In genomic region chr2:232878855-232879617, GRCh38 we compare ENCODE assay signal across 13 cellular contexts. TPM values are rescaled to one million over a fixed set of nuclear protein-coding genes. Genes with fewer than 3 reads are reported as not detected.
DNase-seq lines count a peak whose midpoint lies in the region; ATAC-seq, FAIRE-seq and TF ChIP-seq lines count a peak whose summit lies in the region.
"Had no signal": no experiment of that assay in that cellular context is flagged by ENCODE, and none has a peak within 500 bp of the region (broad histone marks: within the 10 kb centered on the region; RNA-seq: fewer than 3 reads in every experiment).

No MANE protein-coding gene starts in this region.

- peaks cover 6% of the 10 kb centered on the region for H3K27me3 ChIP-seq in osteoblast (ENCODE audit: insufficient read depth, low read length)
- H3K27me3 ChIP-seq: SJSA1 had no signal

- no peak for TF ChIP-seq POLR2A in A549 (IDR thresholded peaks at IDR 0.05; ENCODE audit: low read length)

- no peak for FAIRE-seq in A549 (lab: Jason Lieb, UNC)
- FAIRE-seq: K562 had no signal

- H3K4me2 ChIP-seq in A549 (peak overlapping the region; percentile 96; the same call in 2 of the 3 replicates), osteoblast (ENCODE audit: insufficient read depth, low read length) (no peak overlapping the region)

- no peak for TF ChIP-seq CTCF in A549 (IDR thresholded peaks at IDR 0.05)
- TF ChIP-seq CTCF in osteoblast (IDR thresholded peaks at IDR 0.05; ENCODE audit: extremely low read depth, low read depth, low read length), result no peak

- DNase-seq in A549 (ENCODE audit: low read depth in 1 of 2, low spot score in 1 of 2) (no peak), GM03348 (ENCODE audit: low spot score) (peak; percentile 5), osteoblast (ENCODE audit: insufficient read length, low spot score, missing footprints) (peak; percentile 65), iPS-NIHi11 (ENCODE audit: low spot score) (no peak), germinal center (ENCODE audit: low spot score) (no peak), NCI-H187 treated with DMSO at 0.1 percent for 48 hours (lab: John Stamatoyannopoulos, UW) (no peak)
- no peak for DNase-seq in effector memory CD8-positive, alpha-beta T cell
- DNase-seq: HCEC 1CT, NCI-H1436 treated with DMSO at 0.1 percent for 48 hours, NCI-H2081 treated with DMSO at 0.1 percent for 48 hours, NCI-H524 had no signal

- peak overlapping the region; percentile 10 to 35 for H3K4me3 Mint-ChIP-seq in effector memory CD8-positive, alpha-beta T cell

- no peaks in the 10 kb centered on the region for H3K36me3 ChIP-seq in osteoblast (ENCODE audit: insufficient read depth, low read length)

- H3K36me3 Mint-ChIP-seq in effector memory CD8-positive, alpha-beta T cell (ENCODE audit: insufficient read depth), result no peaks in the 10 kb centered on the region

- 83% methylated on average over 16 of the region's 20 CpGs for WGBS in A549 (ENCODE audit: missing lambda C conversion rate)

- H3K4me3 ChIP-seq in A549, result no peak overlapping the region
- no peak overlapping the region for H3K4me3 ChIP-seq in osteoblast (ENCODE audit: insufficient read depth, low read length)
- H3K4me3 ChIP-seq: K562, SJSA1 had no signal

- no peak overlapping the region for H3K27ac Mint-ChIP-seq in effector memory CD8-positive, alpha-beta T cell

- H3K9me3 ChIP-seq in A549 (no peaks in the 10 kb centered on the region), osteoblast (ENCODE audit: low read depth, low read length) (no peaks in the 10 kb centered on the region)
- H3K9me3 ChIP-seq: SJSA1 had no signal

- CTCF ChIA-PET in A549 (lab: Yijun Ruan, JAX), result interaction anchor here (0.6 to 2.6 kb wide), 8 partner anchors 8 to 175 kb away, joined by 3 to 10 read pairs (median 4); no protein-coding TSS in a partner anchor

- H4K20me1 ChIP-seq in osteoblast (ENCODE audit: insufficient read depth, low read length), result no peaks in the 10 kb centered on the region

- H3K27ac ChIP-seq in A549, result peak overlapping the region; percentile 44 to 97; a peak in 5 of 6 replicates
- H3K27ac ChIP-seq in osteoblast (ENCODE audit: low read depth, low read length), result no peak overlapping the region
- H3K27ac ChIP-seq: SJSA1 had no signal

- peaks cover 15 to 38% of the 10 kb centered on the region in 2 donors for H3K27me3 Mint-ChIP-seq in effector memory CD8-positive, alpha-beta T cell

- H3K9me3 Mint-ChIP-seq in effector memory CD8-positive, alpha-beta T cell, result no peaks in the 10 kb centered on the region

- POLR2A ChIA-PET in A549 (lab: Yijun Ruan, JAX), result no interaction called here

- no peak for TF ChIP-seq RAD21 in A549 (conservative IDR thresholded peaks at IDR 0.05 in 1 of 2, IDR thresholded peaks at IDR 0.05 in 1 of 2)

- peaks cover 48% of the 10 kb centered on the region for H3K4me1 ChIP-seq in A549
- no peaks in the 10 kb centered on the region for H3K4me1 ChIP-seq in osteoblast (ENCODE audit: insufficient read depth, low read length)
- H3K4me1 ChIP-seq: SJSA1 had no signal

- no peak for ATAC-seq in A549
- no peak for ATAC-seq in effector memory CD8-positive, alpha-beta T cell (replicated peaks)
- ATAC-seq: K562 had no signal

- no peaks in the 10 kb centered on the region for H3K79me2 ChIP-seq in osteoblast (ENCODE audit: insufficient read depth, low read length)

- no peak for TF ChIP-seq EP300 in A549 (IDR thresholded peaks at IDR 0.05)

- H3K4me1 Mint-ChIP-seq in effector memory CD8-positive, alpha-beta T cell (ENCODE audit: low read depth in 2 of 2), result peaks cover 8% of the 10 kb centered on the region in 2 donors

- H2AFZ ChIP-seq in osteoblast (ENCODE audit: low read length), result no peak overlapping the region

TF ChIP-seq in A549, 52 proteins besides CTCF, POLR2A, EP300 and RAD21:
- TF ChIP-seq HMGXB4 (CRISPR knock-in tag; IDR thresholded peaks at IDR 0.05; ENCODE audit: borderline replicate concordance) (no peak), NPAS2 (CRISPR knock-in tag; IDR thresholded peaks at IDR 0.05; ENCODE audit: borderline replicate concordance) (no peak), HDAC2 (IDR thresholded peaks at IDR 0.05) (no peak), POLR2AphosphoS2 (conservative IDR thresholded peaks at IDR 0.05; ENCODE audit: low read length) (no peak), MYC (IDR thresholded peaks at IDR 0.05; ENCODE audit: borderline replicate concordance, low read length) (no peak), RARB (CRISPR knock-in tag; IDR thresholded peaks at IDR 0.05) (no peak), USF2 (IDR thresholded peaks at IDR 0.05) (no peak), MAZ (IDR thresholded peaks at IDR 0.05; ENCODE audit: borderline replicate concordance, low read depth, low read length) (no peak), PBX3 (IDR thresholded peaks at IDR 0.05) (no peak), HOXB13 (CRISPR knock-in tag; IDR thresholded peaks at IDR 0.05; ENCODE audit: low read depth) (no peak), EHMT2 (IDR thresholded peaks at IDR 0.05; ENCODE audit: low read depth) (no peak), SMC3 (IDR thresholded peaks at IDR 0.05) (no peak), ZFP36 (IDR thresholded peaks at IDR 0.05; ENCODE audit: borderline replicate concordance, partially characterized antibody) (no peak), GATA3 (IDR thresholded peaks at IDR 0.05; ENCODE audit: borderline replicate concordance) (no peak), HEYL (CRISPR knock-in tag; IDR thresholded peaks at IDR 0.05) (no peak), HOXB5 (CRISPR knock-in tag; IDR thresholded peaks at IDR 0.05) (no peak), CEBPB (IDR thresholded peaks at IDR 0.05) (no peak)
TF ChIP-seq in A549: peak in this region for 0.

RNA-seq across cellular contexts. Expression of gene SNORC, which starts 9.0 kb away (rescaled TPM):
- polyA plus RNA-seq in A549 (2011; rRNA removed) (8.5 and 9.1 TPM in 2 replicates), A549 (2017; fragmentation: RNase III; extraction: RNeasy Plus Mini Kit Qiagen cat#74134 plus additional on column Dnase treatment) (7.0 to 8.4 TPM (median 7.2 TPM) in 3 replicates)
- polyA plus RNA-seq in A549 (2012; cell fraction: cytosol; rRNA removed), result 5.2 and 7.8 TPM in 2 replicates
- polyA plus RNA-seq in A549 (2012; cell fraction: nucleus; rRNA removed), result 14.1 and 16.3 TPM in 2 replicates
- polyA minus RNA-seq in A549 (2011; rRNA and poly(A)+ RNA removed), result 7.2 and 8.8 TPM in 2 replicates
- total RNA-seq in osteoblast, result 0.72 and 0.88 TPM in 2 replicates

Comparison
In these comparisons a context has a peak if more than half of its experiments do, and no peak if none do; other contexts are left out.
1. DNase-seq: peak in GM03348 (single experiment) and osteoblast (single experiment); none in A549 (0 of 2), effector memory CD8-positive, alpha-beta T cell (0 of 3), iPS-NIHi11 (single experiment), germinal center (single experiment) and NCI-H187 treated with DMSO at 0.1 percent for 48 hours (single experiment).